In genomic region chr2:59963157-59963556, GRCh38 we compare ENCODE assay signal across 33 cellular contexts.
"Had no signal": no experiment of that assay in that cellular context is flagged by ENCODE, and none has a peak within 500 bp of the region (broad histone marks: within the 10 kb centered on the region; RNA-seq: fewer than 3 reads in every experiment).

No MANE protein-coding gene starts in this region.

- H3K27me3 ChIP-seq: adrenal gland, breast epithelium, cardiac muscle cell, colonic mucosa had no signal

- H3K4me3 Mint-ChIP-seq: activated CD4-positive, alpha-beta memory T cell treated with anti-CD3 and anti-CD28 coated beads for 36 hours; activated CD4-positive, alpha-beta T cell treated with anti-CD3 and anti-CD28 coated beads for 36 hours; activated CD4-positive, alpha-beta T cell treated with anti-CD3 and anti-CD28 coated beads, Interleukin-2, amount 10 ng/mL, durations not matched to agents 24 days and 14 days; activated CD8-positive, alpha-beta memory T cell treated with anti-CD3 and anti-CD28 coated beads, Interleukin-2, amount 10 ng/mL, durations not matched to agents 7 days and 5 days; activated CD8-positive, alpha-beta T cell treated with anti-CD3 and anti-CD28 coated beads, Interleukin-2, amount 10 ng/mL, durations not matched to agents 7 days and 5 days; activated naive CD4-positive, alpha-beta T cell treated with anti-CD3 and anti-CD28 coated beads for 36 hours; activated naive CD4-positive, alpha-beta T cell treated with anti-CD3 and anti-CD28 coated beads, Interleukin-2, amount 50 U/mL, for 24 hours; activated naive CD8-positive, alpha-beta T cell treated with anti-CD3 and anti-CD28 coated beads for 36 hours; activated naive CD8-positive, alpha-beta T cell treated with anti-CD3 and anti-CD28 coated beads, Interleukin-2, amount 50 U/mL, for 24 hours; activated T-helper 1 cell treated with anti-CD3 and anti-CD28 coated beads, Interleukin-12 subunit alpha, Interleukin-12 subunit beta, Interleukin-2, Interleukin-4 antibody, amounts not matched to agents 30 ng/mL and 10 ng/mL and 1 ng/mL, durations not matched to agents 14 hours and 24 hours and 36 hours; brain; endodermal cell had no signal

- H3K36me3 Mint-ChIP-seq: activated CD4-positive, alpha-beta memory T cell treated with anti-CD3 and anti-CD28 coated beads for 36 hours; activated CD8-positive, alpha-beta memory T cell treated with anti-CD3 and anti-CD28 coated beads, Interleukin-2, amount 10 ng/mL, durations not matched to agents 7 days and 5 days; activated naive CD4-positive, alpha-beta T cell treated with anti-CD3 and anti-CD28 coated beads, Interleukin-2, amount 50 U/mL, for 24 hours; activated naive CD8-positive, alpha-beta T cell treated with anti-CD3 and anti-CD28 coated beads for 36 hours; brain had no signal

- FAIRE-seq: frontal cortex had no signal

- ATAC-seq: activated CD4-positive, alpha-beta T cell treated with anti-CD3 and anti-CD28 coated beads for 36 hours; activated CD8-positive, alpha-beta memory T cell treated with anti-CD3 and anti-CD28 coated beads, Interleukin-2, amount 10 ng/mL, durations not matched to agents 7 days and 5 days; activated CD8-positive, alpha-beta T cell treated with anti-CD3 and anti-CD28 coated beads, Interleukin-2, amount 10 ng/mL, durations not matched to agents 7 days and 5 days; activated naive CD8-positive, alpha-beta T cell treated with anti-CD3 and anti-CD28 coated beads, Interleukin-2, amount 50 U/mL, for 24 hours; esophagus mucosa had no signal

- H3K9me3 Mint-ChIP-seq: activated CD4-positive, alpha-beta memory T cell treated with anti-CD3 and anti-CD28 coated beads for 36 hours; activated CD4-positive, alpha-beta T cell treated with anti-CD3 and anti-CD28 coated beads, Interleukin-2, amount 10 ng/mL, durations not matched to agents 24 days and 14 days; activated naive CD4-positive, alpha-beta T cell treated with anti-CD3 and anti-CD28 coated beads for 36 hours; activated naive CD4-positive, alpha-beta T cell treated with anti-CD3 and anti-CD28 coated beads, Interleukin-2, amount 50 U/mL, for 24 hours; activated naive CD8-positive, alpha-beta T cell treated with anti-CD3 and anti-CD28 coated beads for 36 hours; activated naive CD8-positive, alpha-beta T cell treated with anti-CD3 and anti-CD28 coated beads, Interleukin-2, amount 50 U/mL, for 24 hours; activated T-helper 1 cell treated with anti-CD3 and anti-CD28 coated beads, Interleukin-12 subunit alpha, Interleukin-12 subunit beta, Interleukin-2, Interleukin-4 antibody, amounts not matched to agents 30 ng/mL and 10 ng/mL and 1 ng/mL, durations not matched to agents 14 hours and 24 hours and 36 hours; activated T-helper 2 cell treated with anti-CD3 and anti-CD28 coated beads, Interferon-gamma antibody, Interleukin-2, Interleukin-4, amounts not matched to agents 10 μg/mL and 5 μg/mL and 100 μg/mL, durations not matched to agents 14 hours and 24 hours and 36 hours; brain; endodermal cell had no signal

- H3K9me3 ChIP-seq: adrenal gland, breast epithelium, colonic mucosa had no signal

- H3K4me1 ChIP-seq: adrenal gland, breast epithelium, colonic mucosa had no signal

- H3K36me3 ChIP-seq: adrenal gland, breast epithelium, cardiac muscle cell, colonic mucosa had no signal

- H3K27ac Mint-ChIP-seq: activated CD4-positive, alpha-beta memory T cell treated with anti-CD3 and anti-CD28 coated beads for 36 hours; activated CD4-positive, alpha-beta T cell treated with anti-CD3 and anti-CD28 coated beads for 36 hours; activated CD4-positive, alpha-beta T cell treated with anti-CD3 and anti-CD28 coated beads, Interleukin-2, amount 10 ng/mL, durations not matched to agents 24 days and 14 days; activated CD8-positive, alpha-beta memory T cell treated with anti-CD3 and anti-CD28 coated beads, Interleukin-2, amount 10 ng/mL, durations not matched to agents 7 days and 5 days; activated CD8-positive, alpha-beta T cell treated with anti-CD3 and anti-CD28 coated beads, Interleukin-2, amount 10 ng/mL, durations not matched to agents 7 days and 5 days; activated naive CD4-positive, alpha-beta T cell treated with anti-CD3 and anti-CD28 coated beads for 36 hours; activated naive CD4-positive, alpha-beta T cell treated with anti-CD3 and anti-CD28 coated beads, Interleukin-2, amount 50 U/mL, for 24 hours; activated naive CD8-positive, alpha-beta T cell treated with anti-CD3 and anti-CD28 coated beads for 36 hours; activated naive CD8-positive, alpha-beta T cell treated with anti-CD3 and anti-CD28 coated beads, Interleukin-2, amount 50 U/mL, for 24 hours; activated T-helper 1 cell treated with anti-CD3 and anti-CD28 coated beads, Interleukin-12 subunit alpha, Interleukin-12 subunit beta, Interleukin-2, Interleukin-4 antibody, amounts not matched to agents 30 ng/mL and 10 ng/mL and 1 ng/mL, durations not matched to agents 14 hours and 24 hours and 36 hours; activated T-helper 2 cell treated with anti-CD3 and anti-CD28 coated beads, Interferon-gamma antibody, Interleukin-2, Interleukin-4, amounts not matched to agents 10 μg/mL and 5 μg/mL and 100 μg/mL, durations not matched to agents 14 hours and 24 hours and 36 hours; brain; endodermal cell had no signal

- H3K4me1 Mint-ChIP-seq: activated CD4-positive, alpha-beta T cell treated with anti-CD3 and anti-CD28 coated beads for 36 hours; activated CD4-positive, alpha-beta T cell treated with anti-CD3 and anti-CD28 coated beads, Interleukin-2, amount 10 ng/mL, durations not matched to agents 24 days and 14 days; activated CD8-positive, alpha-beta memory T cell treated with anti-CD3 and anti-CD28 coated beads, Interleukin-2, amount 10 ng/mL, durations not matched to agents 7 days and 5 days; activated naive CD4-positive, alpha-beta T cell treated with anti-CD3 and anti-CD28 coated beads, Interleukin-2, amount 50 U/mL, for 24 hours; activated naive CD8-positive, alpha-beta T cell treated with anti-CD3 and anti-CD28 coated beads for 36 hours; activated naive CD8-positive, alpha-beta T cell treated with anti-CD3 and anti-CD28 coated beads, Interleukin-2, amount 50 U/mL, for 24 hours had no signal

- H3K27me3 Mint-ChIP-seq: activated CD4-positive, alpha-beta memory T cell treated with anti-CD3 and anti-CD28 coated beads for 36 hours; activated CD4-positive, alpha-beta T cell treated with anti-CD3 and anti-CD28 coated beads for 36 hours; activated CD4-positive, alpha-beta T cell treated with anti-CD3 and anti-CD28 coated beads, Interleukin-2, amount 10 ng/mL, durations not matched to agents 24 days and 14 days; activated CD8-positive, alpha-beta memory T cell treated with anti-CD3 and anti-CD28 coated beads, Interleukin-2, amount 10 ng/mL, durations not matched to agents 7 days and 5 days; activated naive CD4-positive, alpha-beta T cell treated with anti-CD3 and anti-CD28 coated beads, Interleukin-2, amount 50 U/mL, for 24 hours; activated naive CD8-positive, alpha-beta T cell treated with anti-CD3 and anti-CD28 coated beads for 36 hours; activated naive CD8-positive, alpha-beta T cell treated with anti-CD3 and anti-CD28 coated beads, Interleukin-2, amount 50 U/mL, for 24 hours; brain had no signal

- H3K27ac ChIP-seq: adrenal gland, breast epithelium, cardiac muscle cell, colonic mucosa had no signal

- H3K4me3 ChIP-seq: adrenal gland, breast epithelium, cardiac muscle cell, colonic mucosa had no signal

- DNase-seq: activated CD4-positive, alpha-beta memory T cell treated with anti-CD3 and anti-CD28 coated beads for 36 hours; activated CD4-positive, alpha-beta T cell treated with anti-CD3 and anti-CD28 coated beads for 36 hours; activated CD4-positive, alpha-beta T cell treated with anti-CD3 and anti-CD28 coated beads, Interleukin-2, amount 10 ng/mL, durations not matched to agents 24 days and 14 days; activated CD4-positive, CD25-positive, alpha-beta regulatory T cell; activated CD4-positive, CD25-positive, alpha-beta regulatory T cell treated with anti-CD3 and anti-CD28 coated beads, Interleukin-2, amount 50 U/mL, for 72 hours; activated CD8-positive, alpha-beta memory T cell treated with anti-CD3 and anti-CD28 coated beads, Interleukin-2, amount 10 ng/mL, durations not matched to agents 7 days and 5 days; activated CD8-positive, alpha-beta memory T cell treated with anti-CD3 and anti-CD28 coated beads, Interleukin-2, amount 50 U/mL, for 4 hours; activated CD8-positive, alpha-beta T cell treated with anti-CD3 and anti-CD28 coated beads, Interleukin-2, amount 10 ng/mL, durations not matched to agents 7 days and 5 days; activated effector memory CD4-positive, alpha-beta T cell treated with anti-CD3 and anti-CD28 coated beads, Interleukin-2, amount 50 U/mL, for 16 hours; activated naive CD4-positive, alpha-beta T cell treated with anti-CD3 and anti-CD28 coated beads for 36 hours; activated naive CD8-positive, alpha-beta T cell treated with anti-CD3 and anti-CD28 coated beads for 36 hours; activated naive CD8-positive, alpha-beta T cell treated with anti-CD3 and anti-CD28 coated beads, Interleukin-2, amount 50 U/mL, for 24 hours; activated T-cell treated with anti-CD3 and anti-CD28 coated beads, Interleukin-2, amount 50 U/mL, for 1 hour; activated T-cell treated with anti-CD3 and anti-CD28 coated beads, Interleukin-2, amount 50 U/mL, for 48 hours; adrenal gland; amygdala; aorta; central memory CD4-positive, alpha-beta T cell; cerebellar nuclear complex; colonic mucosa; effector memory CD4-positive, alpha-beta T cell; endodermal cell; foreskin fibroblast; head of caudate nucleus; T-helper 2 cell had no signal
